Comparison of ENCODE assay signal across 33 cellular contexts in genomic region chr20:44255942-44256341, GRCh38. TPM values are rescaled to one million over a fixed set of nuclear protein-coding genes. Genes with fewer than 3 reads are reported as not detected.
"Had no signal": no experiment of that assay in that cellular context is flagged by ENCODE, and none has a peak within 500 bp of the region (broad histone marks: within the 10 kb centered on the region; RNA-seq: fewer than 3 reads in every experiment).

No MANE protein-coding gene starts in this region.

- DNase-seq: activated CD4-positive, alpha-beta memory T cell treated with anti-CD3 and anti-CD28 coated beads, Interleukin-2, amount 10 ng/mL, durations not matched to agents 7 days and 5 days; activated CD4-positive, alpha-beta T cell treated with anti-CD3 and anti-CD28 coated beads for 1 hour; activated CD4-positive, alpha-beta T cell treated with anti-CD3 and anti-CD28 coated beads for 36 hours; activated CD4-positive, alpha-beta T cell treated with anti-CD3 and anti-CD28 coated beads for 48 hours; activated CD4-positive, alpha-beta T cell treated with anti-CD3 and anti-CD28 coated beads, Interleukin-2, amount 10 ng/mL, durations not matched to agents 7 days and 5 days; activated CD4-positive, alpha-beta T cell treated with anti-CD3 and anti-CD28 coated beads, Interleukin-2, amount 50 U/mL, for 48 hours; activated CD4-positive, CD25-positive, alpha-beta regulatory T cell; activated CD8-positive, alpha-beta memory T cell treated with anti-CD3 and anti-CD28 coated beads for 24 hours; activated CD8-positive, alpha-beta memory T cell treated with anti-CD3 and anti-CD28 coated beads, Interleukin-2, amount 10 ng/mL, durations not matched to agents 7 days and 5 days; activated CD8-positive, alpha-beta memory T cell treated with anti-CD3 and anti-CD28 coated beads, Interleukin-2, amount 50 U/mL, for 48 hours; activated CD8-positive, alpha-beta T cell treated with anti-CD3 and anti-CD28 coated beads, Interleukin-2, amount 10 ng/mL, durations not matched to agents 7 days and 5 days; activated effector memory CD4-positive, alpha-beta T cell treated with Interleukin-2 at 50 U/mL for 16 hours; activated gamma-delta T cell; activated naive CD4-positive, alpha-beta T cell treated with anti-CD3 and anti-CD28 coated beads, Interleukin-2, amount 10 ng/mL, durations not matched to agents 7 days and 5 days; activated naive CD4-positive, alpha-beta T cell treated with Interleukin-2 at 50 U/mL for 16 hours; activated naive CD8-positive, alpha-beta T cell treated with anti-CD3 and anti-CD28 coated beads, Interleukin-2, amount 10 ng/mL, durations not matched to agents 7 days and 5 days; activated naive CD8-positive, alpha-beta T cell treated with anti-CD3 and anti-CD28 coated beads, Interleukin-2, amount 50 U/mL, for 24 hours; activated T-cell treated with anti-CD3 and anti-CD28 coated beads, Interleukin-2, amount 50 U/mL, for 24 hours; activated T-cell treated with anti-CD3 and anti-CD28 coated beads, Interleukin-2, amount 50 U/mL, for 48 hours; amygdala; anterior cingulate cortex; caudate nucleus; cerebellar nuclear complex; T-helper 2 cell; T-helper 9 cell had no signal

- H3K27ac ChIP-seq: ascending aorta, cardiac muscle cell, VCaP had no signal

- H3K4me3 ChIP-seq: ascending aorta, cardiac muscle cell had no signal

- H3K4me1 ChIP-seq: ascending aorta had no signal

- H3K36me3 ChIP-seq: ascending aorta, cardiac muscle cell had no signal

- H3K27me3 ChIP-seq: ascending aorta, cardiac muscle cell had no signal

- H3K9me3 ChIP-seq: ascending aorta had no signal

- ATAC-seq: activated CD4-positive, alpha-beta T cell treated with anti-CD3 and anti-CD28 coated beads for 36 hours; activated CD4-positive, CD25-positive, alpha-beta regulatory T cell treated with anti-CD3 and anti-CD28 coated beads, Interleukin-2, amount 50 U/mL, for 24 hours; activated CD8-positive, alpha-beta memory T cell treated with anti-CD3 and anti-CD28 coated beads, Interleukin-2, amount 10 ng/mL, durations not matched to agents 7 days and 5 days; activated CD8-positive, alpha-beta T cell treated with anti-CD3 and anti-CD28 coated beads, Interleukin-2, amount 10 ng/mL, durations not matched to agents 7 days and 5 days; activated naive CD8-positive, alpha-beta T cell treated with anti-CD3 and anti-CD28 coated beads, Interleukin-2, amount 50 U/mL, for 24 hours had no signal

- FAIRE-seq: bronchial epithelial cell, TTC549 had no signal

RNA-seq across cellular contexts. Expression of gene GDAP1L1, which starts 8.8 kb away (rescaled TPM):
- total RNA-seq: activated CD4-positive, alpha-beta memory T cell treated with anti-CD3 and anti-CD28 coated beads, Interleukin-2, amount 10 ng/mL, durations not matched to agents 7 days and 5 days; activated CD4-positive, alpha-beta T cell treated with anti-CD3 and anti-CD28 coated beads, Interleukin-2, amount 10 ng/mL, durations not matched to agents 7 days and 5 days; activated CD8-positive, alpha-beta memory T cell treated with anti-CD3 and anti-CD28 coated beads, Interleukin-2, amount 10 ng/mL, durations not matched to agents 7 days and 5 days; activated CD8-positive, alpha-beta T cell treated with anti-CD3 and anti-CD28 coated beads, Interleukin-2, amount 10 ng/mL, durations not matched to agents 7 days and 5 days; activated naive CD8-positive, alpha-beta T cell treated with anti-CD3 and anti-CD28 coated beads, Interleukin-2, amount 10 ng/mL, durations not matched to agents 7 days and 5 days; activated T-helper 2 cell treated with anti-CD3 and anti-CD28 coated beads, Interferon-gamma antibody, Interleukin-2, Interleukin-4, amounts not matched to agents 10 μg/mL and 5 μg/mL and 100 μg/mL, durations not matched to agents 14 hours and 24 hours and 36 hours; ascending aorta; bronchial epithelial cell; chondrocyte had no signal
